Comparison of ENCODE assay signal across 8 cellular contexts in the genomic region with DNA sequence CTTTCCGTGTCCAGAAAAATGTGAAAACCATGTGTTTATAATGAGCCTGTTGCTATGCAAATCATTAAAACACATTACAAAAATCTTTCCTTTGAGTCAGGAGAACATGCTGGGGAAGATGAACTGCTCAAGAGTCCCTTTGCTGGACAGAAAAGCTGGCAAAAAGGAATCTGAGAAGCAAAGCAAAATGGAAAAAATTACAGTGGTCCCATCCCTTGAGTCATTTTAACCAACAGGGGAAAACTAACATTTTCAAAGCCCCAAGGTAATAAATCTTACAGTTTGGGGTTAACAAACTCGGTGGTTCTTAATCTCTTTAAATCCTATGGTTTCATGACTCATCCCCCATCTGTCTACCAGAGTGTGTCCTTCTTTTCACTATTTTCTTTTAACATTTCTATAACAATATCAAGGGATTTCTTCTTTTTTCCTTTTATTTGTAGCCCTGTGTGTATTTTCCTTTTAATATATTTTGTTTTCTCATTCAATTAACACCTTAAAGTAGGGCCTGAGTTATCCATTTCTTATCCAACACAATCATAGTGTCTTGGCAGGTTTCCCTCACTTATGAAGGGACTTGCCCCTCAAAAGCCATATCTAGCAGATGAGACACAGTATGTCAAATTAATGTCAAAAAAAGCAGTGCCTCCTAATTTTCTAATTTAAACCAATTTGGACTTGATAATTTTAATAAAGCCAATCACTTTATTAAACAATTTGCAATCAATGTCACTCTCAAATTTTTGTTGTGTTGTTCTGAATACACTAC.
DNase-seq lines count a peak whose midpoint lies in the region; ATAC-seq and TF ChIP-seq lines count a peak whose summit lies in the region.

No MANE protein-coding gene starts in this region.

- no peak overlapping the region for H3K9ac ChIP-seq in Loucy (ENCODE audit: low read depth, low read length, poor library complexity, severe bottlenecking)

- H3K79me2 ChIP-seq in Loucy (ENCODE audit: insufficient read depth, low read length) = no peaks in the 10 kb centered on the region

- H3K36me3 ChIP-seq in Loucy (ENCODE audit: insufficient read depth, low read length) = no peaks in the 10 kb centered on the region; the same call in 1 of the 2 replicates

- peak overlapping the region; percentile 76 for H3K4me2 ChIP-seq in Loucy (ENCODE audit: low read depth, low read length, poor library complexity, severe bottlenecking)

- H3K27me3 ChIP-seq in Loucy (ENCODE audit: insufficient read depth, low read length, poor library complexity, severe bottlenecking) = no peaks in the 10 kb centered on the region

- in situ Hi-C loops in astrocyte of the cerebellum (cut with HindIII; ENCODE audit: low sequenced_read_pairs) = no loop called here

- H3K4me1 ChIP-seq in Loucy (ENCODE audit: insufficient read depth, low read length, poor library complexity, severe bottlenecking) = peaks cover 62% of the 10 kb centered on the region

- H3F3A ChIP-seq in Loucy (ENCODE audit: low read depth) = peaks cover 6% of the 10 kb centered on the region

- peak; percentile 40 for DNase-seq in D341Med (ENCODE audit: low spot score)
- DNase-seq in astrocyte of the cerebellum (ENCODE audit: low read depth) = peak; percentile 94
- DNase-seq in myocyte (ENCODE audit: low read depth) = peak; percentile 87
- DNase-seq in HK-2 (ENCODE audit: unreplicated experiment) = no peak
- DNase-seq in NCI-H748 treated with DMSO at 0.1 percent for 48 hours (lab: John Stamatoyannopoulos, UW) = no peak
- no peak for DNase-seq in stimulated activated CD4-positive, alpha-beta T cell treated with anti-CD3 and anti-CD28 coated beads, Interleukin-2, amount 100 ng/mL, for 24 hours

- no peaks in the 10 kb centered on the region for H3K9me2 ChIP-seq in Loucy (replicated peaks; ENCODE audit: low read depth, low read length)

- no peaks in the 10 kb centered on the region for H3K9me3 ChIP-seq in Loucy (ENCODE audit: insufficient read depth, low read depth, low read length)

- H4K20me1 ChIP-seq in Loucy (ENCODE audit: insufficient read depth, low read length, poor library complexity, severe bottlenecking) = no peaks in the 10 kb centered on the region

- H3K4me3 ChIP-seq in Loucy (ENCODE audit: low read length, poor library complexity, severe bottlenecking) = peak overlapping the region; percentile 34
- no peak overlapping the region for H3K4me3 ChIP-seq in astrocyte of the cerebellum (ENCODE audit: low read depth, low read length)

- TF ChIP-seq CTCF in Loucy (conservative IDR thresholded peaks at IDR 0.05; ENCODE audit: low read length) (no peak), astrocyte of the cerebellum (IDR thresholded peaks at IDR 0.05; ENCODE audit: low read depth, low read length, missing control alignments) (no peak)

- H2AFZ ChIP-seq in Loucy (ENCODE audit: low read length) = no peak overlapping the region

- ATAC-seq in HG03442 (IDR thresholded peaks at IDR 0.05; ENCODE audit: unreplicated experiment) = no peak

Comparison
In these comparisons a context has a peak if more than half of its experiments do, and no peak if none do; other contexts are left out.
1. DNase-seq: peak in D341Med (single experiment), astrocyte of the cerebellum (single experiment) and myocyte (single experiment); none in HK-2 (single experiment), NCI-H748 treated with DMSO at 0.1 percent for 48 hours (single experiment) and stimulated activated CD4-positive, alpha-beta T cell treated with anti-CD3 and anti-CD28 coated beads, Interleukin-2, amount 100 ng/mL, for 24 hours (0 of 2).